18 cellular contexts compared by ENCODE assay signal in the genomic region with DNA sequence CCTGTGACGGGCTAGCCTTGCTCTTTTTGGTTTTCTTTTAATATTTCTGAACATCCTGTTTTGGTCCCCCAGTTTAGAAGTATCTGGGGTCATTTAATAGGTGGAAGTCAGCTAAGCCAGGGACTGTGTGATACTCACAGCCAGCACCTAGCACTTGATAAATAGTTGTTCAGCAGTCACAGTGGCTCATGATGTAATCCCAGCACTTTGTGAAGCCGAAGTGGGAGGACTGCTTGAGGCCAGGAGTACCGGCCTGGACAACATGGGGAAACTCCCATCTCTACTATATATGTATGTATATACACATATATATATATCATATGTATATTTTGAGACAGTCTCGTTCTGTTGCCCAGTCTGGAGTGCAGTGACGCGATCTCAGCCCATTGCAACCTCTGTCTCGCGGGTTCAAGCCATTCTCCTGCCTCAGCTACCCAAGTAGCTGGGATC.
"Had no signal": no experiment of that assay in that cellular context is flagged by ENCODE, and none has a peak within 500 bp of the region (broad histone marks: within the 10 kb centered on the region; RNA-seq: fewer than 3 reads in every experiment).

No MANE protein-coding gene starts in this region.

- H3K36me3 ChIP-seq: gastroesophageal sphincter, heart right ventricle, pancreas, tibial artery had no signal

- DNase-seq: activated CD4-positive, alpha-beta T cell treated with anti-CD3 and anti-CD28 coated beads, Interleukin-2, amount 50 U/mL, for 48 hours; activated CD8-positive, alpha-beta memory T cell treated with anti-CD3 and anti-CD28 coated beads, Interleukin-2, amount 10 ng/mL, durations not matched to agents 7 days and 5 days; activated gamma-delta T cell treated with Interleukin-2 at 50 U/mL for 16 hours; activated naive CD8-positive, alpha-beta T cell treated with anti-CD3 and anti-CD28 coated beads, Interleukin-2, amount 10 ng/mL, durations not matched to agents 7 days and 5 days; activated T-cell treated with anti-CD3 and anti-CD28 coated beads, Interleukin-2, amount 50 U/mL, for 48 hours; effector memory CD4-positive, alpha-beta T cell; heart right ventricle; left colon; mammary epithelial cell; mucosa of descending colon; naive thymus-derived CD4-positive, alpha-beta T cell; pancreas; stimulated activated CD4-positive, alpha-beta T cell treated with anti-CD3 and anti-CD28 coated beads, Interleukin-12 subunit alpha, Interleukin-12 subunit beta, amount 100 ng/mL, for 4 hours; stimulated activated CD4-positive, alpha-beta T cell treated with anti-CD3 and anti-CD28 coated beads, Interleukin-2, amount 100 ng/mL, for 24 hours; tibial artery had no signal

- H3K4me3 Mint-ChIP-seq: activated CD8-positive, alpha-beta memory T cell treated with anti-CD3 and anti-CD28 coated beads, Interleukin-2, amount 10 ng/mL, durations not matched to agents 7 days and 5 days; stimulated activated memory B cell treated with anti-CD40 and anti-IgM and Interleukin-4, amounts not matched to agents 10 μg/mL and 1 μg/mL and 100 μg/mL, for 72 hours had no signal

- H3K9me3 Mint-ChIP-seq: activated naive CD8-positive, alpha-beta T cell treated with anti-CD3 and anti-CD28 coated beads, Interleukin-2, amount 10 ng/mL, durations not matched to agents 7 days and 5 days; naive thymus-derived CD4-positive, alpha-beta T cell; stimulated activated memory B cell treated with anti-CD40 and anti-IgM and Interleukin-4, amounts not matched to agents 10 μg/mL and 1 μg/mL and 100 μg/mL, for 72 hours had no signal

- ATAC-seq: activated CD8-positive, alpha-beta memory T cell treated with anti-CD3 and anti-CD28 coated beads, Interleukin-2, amount 10 ng/mL, durations not matched to agents 7 days and 5 days; gastroesophageal sphincter; heart right ventricle; left colon; mucosa of descending colon; naive thymus-derived CD4-positive, alpha-beta T cell; stimulated activated memory B cell treated with anti-CD40 and anti-IgM and Interleukin-4, amounts not matched to agents 10 μg/mL and 1 μg/mL and 100 μg/mL, for 72 hours had no signal

- H3K4me3 ChIP-seq: gastroesophageal sphincter, heart right ventricle, mucosa of descending colon, pancreas, tibial artery had no signal

- H3K27ac Mint-ChIP-seq: activated CD8-positive, alpha-beta memory T cell treated with anti-CD3 and anti-CD28 coated beads, Interleukin-2, amount 10 ng/mL, durations not matched to agents 7 days and 5 days; activated naive CD8-positive, alpha-beta T cell treated with anti-CD3 and anti-CD28 coated beads, Interleukin-2, amount 10 ng/mL, durations not matched to agents 7 days and 5 days; stimulated activated memory B cell treated with anti-CD40 and anti-IgM and Interleukin-4, amounts not matched to agents 10 μg/mL and 1 μg/mL and 100 μg/mL, for 72 hours had no signal

- H3K9me3 ChIP-seq: gastroesophageal sphincter, heart right ventricle, mucosa of descending colon, pancreas, tibial artery had no signal

- H3K27ac ChIP-seq: tibial artery, VCaP had no signal

- H3K27me3 ChIP-seq: gastroesophageal sphincter, heart right ventricle, pancreas, tibial artery had no signal

- H3K36me3 Mint-ChIP-seq: activated naive CD8-positive, alpha-beta T cell treated with anti-CD3 and anti-CD28 coated beads, Interleukin-2, amount 10 ng/mL, durations not matched to agents 7 days and 5 days; stimulated activated memory B cell treated with anti-CD40 and anti-IgM and Interleukin-4, amounts not matched to agents 10 μg/mL and 1 μg/mL and 100 μg/mL, for 72 hours had no signal
